8 cellular contexts compared by ENCODE assay signal in the genomic region with DNA sequence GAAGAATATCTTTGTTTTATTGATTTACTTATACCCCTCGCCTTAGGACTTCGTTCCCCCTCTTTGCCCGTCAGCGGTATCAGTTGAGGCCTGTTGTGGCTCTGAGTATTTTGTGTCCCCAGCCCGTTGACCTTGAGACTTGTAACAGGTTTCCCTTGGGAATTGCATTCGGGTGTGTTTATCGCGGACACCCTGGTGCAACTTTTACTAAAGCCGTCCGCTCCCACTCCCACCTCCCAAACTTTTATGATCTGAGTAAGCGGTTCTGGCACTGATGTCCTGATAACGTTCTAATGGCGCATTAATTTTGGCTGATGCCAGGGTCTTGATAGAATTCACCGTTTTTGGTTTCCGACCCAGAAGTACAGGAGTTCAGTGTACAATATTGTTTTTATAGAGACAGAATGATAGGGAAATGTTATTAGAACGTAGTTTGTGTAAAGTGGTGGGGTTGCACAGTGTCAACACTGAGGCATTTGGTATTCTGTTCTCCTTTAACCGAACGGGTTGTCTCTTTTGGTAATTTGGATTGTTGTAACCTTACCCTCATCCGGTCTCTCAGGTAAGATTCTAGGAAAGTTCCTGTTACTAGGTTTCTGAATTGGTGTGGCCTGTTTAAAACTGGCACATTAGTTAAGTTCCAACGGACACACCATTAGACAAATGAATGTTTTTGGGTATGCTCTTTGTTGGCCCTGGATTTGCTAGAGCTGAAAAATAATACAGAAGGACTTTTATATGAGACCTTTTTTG. TPM values are rescaled to one million over a fixed set of nuclear protein-coding genes. Genes with fewer than 3 reads are reported as not detected.
DNase-seq lines count a peak whose midpoint lies in the region; ATAC-seq and TF ChIP-seq lines count a peak whose summit lies in the region.

No MANE protein-coding gene starts in this region.

- intact Hi-C loops in breast epithelium (cut with DNase I; ENCODE audit: low total_unique reads) = no loop called here

- H3K4me3 ChIP-seq in NB4 (ENCODE audit: low read depth, low read length) (peak overlapping the region; percentile 96), breast epithelium (peak overlapping the region; percentile 83 to 95 (median 90)), kidney epithelial cell (ENCODE audit: low read depth, low read length) (peak overlapping the region; percentile 72)

- DNase-seq in NCI-H1417 (lab: John Stamatoyannopoulos, UW) (peak; percentile 9 to 60 (median 30)), NCI-H1417 treated with DMSO at 0.1 percent for 48 hours (lab: John Stamatoyannopoulos, UW) (no peak), NB4 (ENCODE audit: low read depth) (peak; percentile 68), breast epithelium (ENCODE audit: low spot score in 2 of 2) (no peak), kidney epithelial cell (ENCODE audit: low read depth) (no peak), 8988T (no peak)
- DNase-seq in stimulated activated naive CD8-positive, alpha-beta T cell treated with anti-CD3 and anti-CD28 coated beads, Interleukin-15, amount 100 ng/mL, for 72 hours = no peak

- no peak for TF ChIP-seq POLR2A in NB4 (IDR thresholded peaks at IDR 0.05; ENCODE audit: extremely low read depth, insufficient read length)
- no peak for TF ChIP-seq POLR2A in breast epithelium (IDR thresholded peaks at IDR 0.05)

- peak overlapping the region; percentile 92 to 96 for H3K4me3 Mint-ChIP-seq in stimulated activated naive CD8-positive, alpha-beta T cell treated with anti-CD3 and anti-CD28 coated beads, Interleukin-15, amount 100 ng/mL, for 72 hours

- no peak for ATAC-seq in stimulated activated naive CD8-positive, alpha-beta T cell treated with anti-CD3 and anti-CD28 coated beads, Interleukin-15, amount 100 ng/mL, for 72 hours
- ATAC-seq in HG02870 (IDR thresholded peaks at IDR 0.05; ENCODE audit: unreplicated experiment) = no peak

- H3K27me3 Mint-ChIP-seq in stimulated activated naive CD8-positive, alpha-beta T cell treated with anti-CD3 and anti-CD28 coated beads, Interleukin-15, amount 100 ng/mL, for 72 hours = no peaks in the 10 kb centered on the region

- H3K4me1 Mint-ChIP-seq in stimulated activated naive CD8-positive, alpha-beta T cell treated with anti-CD3 and anti-CD28 coated beads, Interleukin-15, amount 100 ng/mL, for 72 hours = peaks cover 43% of the 10 kb centered on the region

- H3K36me3 ChIP-seq in breast epithelium (no peaks in the 10 kb centered on the region), kidney epithelial cell (ENCODE audit: control insufficient read depth, insufficient read depth, low read length) (no peaks in the 10 kb centered on the region)

- H3K9me3 ChIP-seq in breast epithelium = no peaks in the 10 kb centered on the region

- H3K27me3 ChIP-seq in breast epithelium (no peaks in the 10 kb centered on the region), kidney epithelial cell (ENCODE audit: control insufficient read depth, insufficient read depth, low read length) (no peaks in the 10 kb centered on the region)

- H3K4me1 ChIP-seq in breast epithelium = no peaks in the 10 kb centered on the region

- peak overlapping the region; percentile 92 to 93 for H3K27ac ChIP-seq in breast epithelium

- H3K27ac Mint-ChIP-seq in stimulated activated naive CD8-positive, alpha-beta T cell treated with anti-CD3 and anti-CD28 coated beads, Interleukin-15, amount 100 ng/mL, for 72 hours = peak overlapping the region; percentile 95 to 97

- TF ChIP-seq CTCF in NB4 (IDR thresholded peaks at IDR 0.05; ENCODE audit: low read depth, low read length) = no peak
- TF ChIP-seq CTCF in breast epithelium (IDR thresholded peaks at IDR 0.05) = no peak
- TF ChIP-seq CTCF in kidney epithelial cell (IDR thresholded peaks at IDR 0.05; ENCODE audit: insufficient read depth, low read length, poor library complexity, severe bottlenecking) = no peak

- H3K9me3 Mint-ChIP-seq in stimulated activated naive CD8-positive, alpha-beta T cell treated with anti-CD3 and anti-CD28 coated beads, Interleukin-15, amount 100 ng/mL, for 72 hours = no peaks in the 10 kb centered on the region

RNA-seq across cellular contexts. Expression of gene OIP5, which starts 47.8 kb away (rescaled TPM):
- under 1 TPM; 0.33 to 0.80 (median 0.44) TPM for total RNA-seq in breast epithelium
- total RNA-seq in kidney epithelial cell = 2.7 and 4.4 TPM in 2 replicates

RNA-seq across cellular contexts. Expression of gene NUSAP1, which starts 48.1 kb away (rescaled TPM):
- 1 to 10 TPM; 5.0 to 8.2 (median 6.9) TPM for total RNA-seq in breast epithelium
- 15.1 and 21.3 TPM in 2 replicates for total RNA-seq in kidney epithelial cell

RNA-seq across cellular contexts. Expression of gene CHP1, which starts 53.5 kb away (rescaled TPM):
- total RNA-seq in breast epithelium (100 to 1,000 TPM; 107 to 290 (median 120) TPM), kidney epithelial cell (127 and 156 TPM in 2 replicates)

RNA-seq across cellular contexts. Expression of gene EXD1, which starts 54.0 kb away (rescaled TPM):
- total RNA-seq in breast epithelium = not detected
- 0.17 TPM in 1 of 2 replicates, not detected in the other for total RNA-seq in kidney epithelial cell

Comparison
In these comparisons a context has a peak if more than half of its experiments do, and no peak if none do; other contexts are left out.
1. DNase-seq: peak in NCI-H1417 (3 of 3) and NB4 (single experiment); none in NCI-H1417 treated with DMSO at 0.1 percent for 48 hours (single experiment), breast epithelium (0 of 2), kidney epithelial cell (single experiment), stimulated activated naive CD8-positive, alpha-beta T cell treated with anti-CD3 and anti-CD28 coated beads, Interleukin-15, amount 100 ng/mL, for 72 hours (0 of 2) and 8988T (single experiment).
2. Peak in every context shown above with its lines, with median percentiles within 50 percentile points of each other: H3K4me3 ChIP-seq.